ENCODE assay signal across 17 cellular contexts in the genomic region with DNA sequence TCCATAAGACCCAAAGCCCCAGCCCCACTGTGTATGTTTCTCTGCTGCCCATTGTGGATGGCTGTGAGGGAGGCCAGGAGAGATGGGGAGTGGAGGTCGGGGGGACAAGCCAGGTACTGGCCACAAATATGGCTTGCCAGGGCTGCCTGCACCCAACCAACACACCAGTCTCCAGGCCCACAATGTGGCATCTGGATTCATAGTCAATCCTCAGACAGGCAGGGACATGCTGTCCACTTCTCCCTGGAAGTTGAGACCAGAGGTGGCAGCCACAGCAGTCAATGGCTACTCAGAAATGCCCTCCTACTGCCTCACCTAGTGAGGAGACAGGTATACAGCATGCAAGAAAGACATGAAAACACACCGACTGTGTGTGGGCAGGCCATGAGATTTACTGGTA.
DNase-seq lines count a peak whose midpoint lies in the region; ATAC-seq and TF ChIP-seq lines count a peak whose summit lies in the region.
"Had no signal": no experiment of that assay in that cellular context is flagged by ENCODE, and none has a peak within 500 bp of the region (broad histone marks: within the 10 kb centered on the region; RNA-seq: fewer than 3 reads in every experiment).

No MANE protein-coding gene starts in this region.

- intact Hi-C loops in colonic mucosa (cut with DNase I), result loop anchor here (5.0 kb wide), 1 partner anchor 102 kb away; the partner anchor contains the start of gene SHB
- intact Hi-C loops in activated CD4-positive, alpha-beta memory T cell treated with anti-CD3 and anti-CD28 coated beads for 36 hours (cut with micrococcal nuclease), result no loop called here

- H3K36me3 Mint-ChIP-seq in endothelial cell (ENCODE audit: low read depth, unreplicated experiment), result peaks cover 19% of the 10 kb centered on the region
- H3K36me3 Mint-ChIP-seq in activated CD4-positive, alpha-beta memory T cell treated with anti-CD3 and anti-CD28 coated beads for 36 hours, result no peaks in the 10 kb centered on the region

- no peak overlapping the region for H3K27ac Mint-ChIP-seq in endothelial cell (ENCODE audit: unreplicated experiment)
- H3K27ac Mint-ChIP-seq in activated CD4-positive, alpha-beta memory T cell treated with anti-CD3 and anti-CD28 coated beads for 36 hours, result no peak overlapping the region
- H3K27ac Mint-ChIP-seq: activated CD4-positive, alpha-beta T cell treated with anti-CD3 and anti-CD28 coated beads, Interleukin-2, amount 10 ng/mL, durations not matched to agents 24 days and 14 days; CD4-positive, alpha-beta T cell; stimulated activated naive B cell treated with anti-CD40 and anti-IgM and Interleukin-4, amounts not matched to agents 10 μg/mL and 1 μg/mL and 100 μg/mL, for 72 hours had no signal

- no peak for TF ChIP-seq CTCF in RWPE1 (conservative IDR thresholded peaks at IDR 0.05; ENCODE audit: low read depth)
- TF ChIP-seq CTCF in colonic mucosa (IDR thresholded peaks at IDR 0.05), result no peak
- TF ChIP-seq CTCF in tibial nerve (IDR thresholded peaks at IDR 0.05), result no peak
- TF ChIP-seq CTCF in endothelial cell (IDR thresholded peaks at IDR 0.05; ENCODE audit: unreplicated experiment), result no peak

- H3K36me3 ChIP-seq in colonic mucosa (no peaks in the 10 kb centered on the region), mucosa of rectum (ENCODE audit: control insufficient read depth in 2 of 2, insufficient read depth in 2 of 2, low read length in 2 of 2) (no peaks in the 10 kb centered on the region), tibial nerve (no peaks in the 10 kb centered on the region)
- H3K36me3 ChIP-seq: HAP-1 had no signal

- no peak for ATAC-seq in GM19328 (IDR thresholded peaks at IDR 0.05; ENCODE audit: unreplicated experiment)

- H3K4me3 ChIP-seq in colonic mucosa (no peak overlapping the region), mucosa of rectum (ENCODE audit: low read length in 2 of 2) (no peak overlapping the region), tibial nerve (no peak overlapping the region)
- H3K4me3 ChIP-seq: HAP-1 had no signal

- 82 to 83% methylated on average over 2 of the region's 2 CpGs for WGBS in tibial nerve, 2 donors

- H3K9me3 ChIP-seq in colonic mucosa, result no peaks in the 10 kb centered on the region
- no peaks in the 10 kb centered on the region for H3K9me3 ChIP-seq in mucosa of rectum (ENCODE audit: control insufficient read depth in 2 of 2, low read length in 2 of 2)
- H3K9me3 ChIP-seq in tibial nerve, result no peaks in the 10 kb centered on the region
- H3K9me3 ChIP-seq: HAP-1 had no signal

- no peaks in the 10 kb centered on the region for H3K4me1 Mint-ChIP-seq in endothelial cell (ENCODE audit: unreplicated experiment)
- H3K4me1 Mint-ChIP-seq in activated CD4-positive, alpha-beta memory T cell treated with anti-CD3 and anti-CD28 coated beads for 36 hours (ENCODE audit: low read depth), result peaks cover 17% of the 10 kb centered on the region

- peak overlapping the region; percentile 89 for H3K27ac ChIP-seq in RWPE1
- H3K27ac ChIP-seq in colonic mucosa, result peak overlapping the region; percentile 85
- peak overlapping the region; percentile 76 to 78 for H3K27ac ChIP-seq in mucosa of rectum (ENCODE audit: low read depth in 2 of 2, low read length in 2 of 2)
- H3K27ac ChIP-seq in tibial nerve, result peak overlapping the region in 3 of 4 donors; percentile 53 to 77 (median 72)

- H3K4me1 ChIP-seq in colonic mucosa, result peaks cover 32% of the 10 kb centered on the region
- peaks cover 50 to 59% of the 10 kb centered on the region in 2 donors for H3K4me1 ChIP-seq in mucosa of rectum (ENCODE audit: control insufficient read depth in 2 of 2, insufficient read depth in 2 of 2, low read length in 2 of 2)
- H3K4me1 ChIP-seq in tibial nerve, result peaks cover 0 to 35% (median 11%) of the 10 kb centered on the region in 4 donors
- H3K4me1 ChIP-seq: HAP-1 had no signal

- DNase-seq in RWPE1 (ENCODE audit: low spot score) (no peak), colonic mucosa (no peak), tibial nerve (ENCODE audit: low spot score in 2 of 2) (no peak), endothelial cell (ENCODE audit: low spot score) (no peak), DMS79 (lab: John Stamatoyannopoulos, UW) (no peak)
- no peak for DNase-seq in activated CD4-positive, alpha-beta memory T cell treated with anti-CD3 and anti-CD28 coated beads for 36 hours
- DNase-seq: activated CD4-positive, alpha-beta T cell treated with anti-CD3 and anti-CD28 coated beads, Interleukin-2, amount 10 ng/mL, durations not matched to agents 24 days and 14 days; CD4-positive, alpha-beta T cell; GDM1; midbrain; NCI-H2171 treated with DMSO at 0.1 percent for 48 hours; stimulated activated CD4-positive, alpha-beta T cell treated with anti-CD3 and anti-CD28 coated beads, Interleukin-4, amount 100 ng/mL, for 24 hours; stimulated activated naive B cell treated with anti-CD40 and anti-IgM and Interleukin-4, amounts not matched to agents 10 μg/mL and 1 μg/mL and 100 μg/mL, for 72 hours; T-helper 1 cell had no signal

- no peak overlapping the region for H3K4me3 Mint-ChIP-seq in endothelial cell (ENCODE audit: unreplicated experiment)
- H3K4me3 Mint-ChIP-seq in activated CD4-positive, alpha-beta memory T cell treated with anti-CD3 and anti-CD28 coated beads for 36 hours, result no peak overlapping the region
- H3K4me3 Mint-ChIP-seq: CD4-positive, alpha-beta T cell; stimulated activated naive B cell treated with anti-CD40 and anti-IgM and Interleukin-4, amounts not matched to agents 10 μg/mL and 1 μg/mL and 100 μg/mL, for 72 hours had no signal

- no peaks in the 10 kb centered on the region for H3K27me3 ChIP-seq in colonic mucosa
- H3K27me3 ChIP-seq in mucosa of rectum (ENCODE audit: control insufficient read depth in 2 of 2, insufficient read depth in 2 of 2, low read length in 2 of 2), result no peaks in the 10 kb centered on the region
- no peaks in the 10 kb centered on the region for H3K27me3 ChIP-seq in tibial nerve

- no peaks in the 10 kb centered on the region for H3K9me3 Mint-ChIP-seq in endothelial cell (ENCODE audit: unreplicated experiment)
- H3K9me3 Mint-ChIP-seq in activated CD4-positive, alpha-beta memory T cell treated with anti-CD3 and anti-CD28 coated beads for 36 hours, result no peaks in the 10 kb centered on the region
- H3K9me3 Mint-ChIP-seq: activated CD4-positive, alpha-beta T cell treated with anti-CD3 and anti-CD28 coated beads, Interleukin-2, amount 10 ng/mL, durations not matched to agents 24 days and 14 days; CD4-positive, alpha-beta T cell; stimulated activated naive B cell treated with anti-CD40 and anti-IgM and Interleukin-4, amounts not matched to agents 10 μg/mL and 1 μg/mL and 100 μg/mL, for 72 hours had no signal

- peak overlapping the region in 1 of 2 donors; percentile 70 for H3K9ac ChIP-seq in colonic mucosa (ENCODE audit: low read depth in 2 of 2, low read length in 2 of 2)
- peak overlapping the region in 1 of 2 donors; percentile 24 for H3K9ac ChIP-seq in mucosa of rectum (ENCODE audit: low read depth in 1 of 2, low read length in 2 of 2)

- peaks cover 4% of the 10 kb centered on the region for H3K27me3 Mint-ChIP-seq in endothelial cell (ENCODE audit: unreplicated experiment)
- H3K27me3 Mint-ChIP-seq in activated CD4-positive, alpha-beta memory T cell treated with anti-CD3 and anti-CD28 coated beads for 36 hours, result no peaks in the 10 kb centered on the region
- H3K27me3 Mint-ChIP-seq: activated CD4-positive, alpha-beta T cell treated with anti-CD3 and anti-CD28 coated beads, Interleukin-2, amount 10 ng/mL, durations not matched to agents 24 days and 14 days; CD4-positive, alpha-beta T cell had no signal

- no peak for TF ChIP-seq EP300 in tibial nerve (IDR thresholded peaks at IDR 0.05)

- TF ChIP-seq POLR2A in tibial nerve (IDR thresholded peaks at IDR 0.05), result no peak

- POLR2A ChIA-PET in RWPE1 (lab: Yijun Ruan, JAX; ENCODE audit: low non-redundant PET), result no interaction called here
- POLR2A ChIA-PET in activated CD4-positive, alpha-beta memory T cell treated with anti-CD3 and anti-CD28 coated beads for 36 hours (lab: Charles Lee), result no interaction called here

- CTCF ChIA-PET in RWPE1 (lab: Yijun Ruan, JAX), result no interaction called here
- CTCF ChIA-PET in activated CD4-positive, alpha-beta memory T cell treated with anti-CD3 and anti-CD28 coated beads for 36 hours (lab: Charles Lee), result no interaction called here
